In the genomic region with DNA sequence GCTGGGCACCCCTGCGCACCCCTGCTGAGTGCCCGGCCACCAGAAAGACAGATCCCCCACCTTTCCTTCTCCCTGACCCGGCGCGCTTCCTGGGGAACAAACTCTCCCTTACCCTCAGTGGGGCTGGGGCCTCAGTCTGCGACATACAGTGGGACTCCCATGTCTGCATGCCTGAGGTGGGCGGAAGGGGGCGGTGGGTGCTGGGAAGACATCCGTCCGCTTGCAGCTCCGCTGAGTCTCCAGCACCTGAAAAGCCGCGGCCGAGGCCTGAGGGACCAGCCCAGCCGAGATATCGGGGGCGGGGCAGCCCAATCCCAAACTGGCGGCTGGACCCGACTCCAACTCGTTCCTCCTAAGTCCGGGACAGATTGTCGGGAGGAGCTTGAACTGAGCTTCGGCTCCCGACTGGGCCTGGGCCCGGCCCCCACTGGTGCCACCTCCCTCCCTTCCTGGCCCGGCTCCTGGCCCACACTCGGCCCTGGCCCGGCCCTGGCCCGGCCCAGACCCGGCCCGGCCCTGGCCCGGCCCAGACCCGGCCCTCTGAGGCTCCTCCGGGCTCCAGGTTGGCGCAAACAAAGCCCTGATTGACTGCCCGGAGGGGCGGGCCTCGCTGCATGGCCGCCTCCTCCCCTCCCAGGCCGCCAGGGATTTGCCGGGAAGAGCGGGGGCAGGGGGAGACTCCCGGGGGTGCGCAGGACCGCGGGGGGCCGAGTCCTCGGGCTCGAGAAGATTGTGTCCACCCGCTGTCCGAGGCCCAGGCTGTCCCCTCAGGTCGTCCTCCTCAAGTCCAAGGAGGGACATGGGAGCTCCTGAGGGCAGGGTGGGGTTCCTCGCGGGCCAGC, we compare ENCODE assay signal across 8 cellular contexts. TPM values are rescaled to one million over a fixed set of nuclear protein-coding genes. Genes with fewer than 3 reads are reported as not detected.
DNase-seq lines count a peak whose midpoint lies in the region; ATAC-seq and TF ChIP-seq lines count a peak whose summit lies in the region.

No MANE protein-coding gene starts in this region.

- TF ChIP-seq POLR2A in testis (IDR thresholded peaks at IDR 0.05), result no peak

- DNase-seq in AG09309 (ENCODE audit: low read depth) (peak; percentile 27), HS-27A (ENCODE audit: low read depth) (peak; percentile 19), epithelial cell of proximal tubule (ENCODE audit: low read depth) (no peak), testis (peak; percentile 49)
- DNase-seq in activated CD8-positive, alpha-beta memory T cell treated with anti-CD3 and anti-CD28 coated beads, Interleukin-2, amount 10 ng/mL, durations not matched to agents 7 days and 5 days, result no peak

- intact Hi-C loops in testis (cut with DNase I; ENCODE audit: low total_unique reads), result no loop called here

- H3K9me3 ChIP-seq in mesodermal cell (ENCODE audit: control insufficient read depth, low read length) (no peaks in the 10 kb centered on the region), testis (no peaks in the 10 kb centered on the region)

- H3K4me3 Mint-ChIP-seq in activated CD8-positive, alpha-beta memory T cell treated with anti-CD3 and anti-CD28 coated beads, Interleukin-2, amount 10 ng/mL, durations not matched to agents 7 days and 5 days, result peak overlapping the region; percentile 48

- H3K27ac ChIP-seq in mesodermal cell (ENCODE audit: low read depth, low read length, severe bottlenecking) (peak overlapping the region; percentile 73), testis (peak overlapping the region; percentile 80 to 83)

- no peaks in the 10 kb centered on the region for H3K9me3 Mint-ChIP-seq in activated CD8-positive, alpha-beta memory T cell treated with anti-CD3 and anti-CD28 coated beads, Interleukin-2, amount 10 ng/mL, durations not matched to agents 7 days and 5 days (ENCODE audit: low read depth)

- peaks cover 7% of the 10 kb centered on the region for H3K4me1 Mint-ChIP-seq in activated CD8-positive, alpha-beta memory T cell treated with anti-CD3 and anti-CD28 coated beads, Interleukin-2, amount 10 ng/mL, durations not matched to agents 7 days and 5 days

- peak overlapping the region; percentile 67 for H3K4me3 ChIP-seq in AG09309 (ENCODE audit: control insufficient read depth, low read depth, low read length)
- peak overlapping the region; percentile 64 for H3K4me3 ChIP-seq in epithelial cell of proximal tubule (ENCODE audit: low read depth, low read length)
- peak overlapping the region; percentile 50 for H3K4me3 ChIP-seq in mesodermal cell (ENCODE audit: extremely low read depth, insufficient read depth, low read length, poor library complexity, severe bottlenecking)
- peak overlapping the region; percentile 26 to 56 for H3K4me3 ChIP-seq in testis

- WGBS in mesodermal cell (ENCODE audit: insufficient coverage in 2 of 2), 2 experiments, result 0% methylated on average over 4 to 17 of the region's 54 CpGs
- WGBS in testis, 2 donors, result 0% methylated on average over 4 of the region's 54 CpGs; no CpG with 5 or more reads in 1 of the 2 donors

- H3K27ac Mint-ChIP-seq in activated CD8-positive, alpha-beta memory T cell treated with anti-CD3 and anti-CD28 coated beads, Interleukin-2, amount 10 ng/mL, durations not matched to agents 7 days and 5 days, result no peak overlapping the region

- H3K36me3 ChIP-seq in mesodermal cell (ENCODE audit: control insufficient read depth, insufficient read depth, low read length), result no peaks in the 10 kb centered on the region
- no peaks in the 10 kb centered on the region for H3K36me3 ChIP-seq in testis (ENCODE audit: low read depth, missing control alignments)

- no peaks in the 10 kb centered on the region for H3K36me3 Mint-ChIP-seq in activated CD8-positive, alpha-beta memory T cell treated with anti-CD3 and anti-CD28 coated beads, Interleukin-2, amount 10 ng/mL, durations not matched to agents 7 days and 5 days

- TF ChIP-seq CTCF in AG09309 (IDR thresholded peaks at IDR 0.05; ENCODE audit: control insufficient read depth, insufficient read depth, low read depth, low read length, missing control alignments) (no peak), epithelial cell of proximal tubule (conservative IDR thresholded peaks at IDR 0.05; ENCODE audit: low read depth, low read length) (no peak), testis (IDR thresholded peaks at IDR 0.05) (no peak)

- CTCF ChIA-PET in activated CD8-positive, alpha-beta memory T cell treated with anti-CD3 and anti-CD28 coated beads, Interleukin-2, amount 10 ng/mL, durations not matched to agents 7 days and 5 days (lab: Charles Lee), result interaction anchor here (1.4 kb wide), 1 partner anchor 124 kb away, joined by 4 read pairs; no protein-coding TSS in a partner anchor

- peaks cover 2% of the 10 kb centered on the region for H3K4me1 ChIP-seq in mesodermal cell (ENCODE audit: control insufficient read depth, insufficient read depth, low read length, poor library complexity, severe bottlenecking)
- H3K4me1 ChIP-seq in testis, result no peaks in the 10 kb centered on the region

- H3K27me3 Mint-ChIP-seq in activated CD8-positive, alpha-beta memory T cell treated with anti-CD3 and anti-CD28 coated beads, Interleukin-2, amount 10 ng/mL, durations not matched to agents 7 days and 5 days, result peaks cover 46% of the 10 kb centered on the region

- no peaks in the 10 kb centered on the region for H3K27me3 ChIP-seq in testis

- ATAC-seq in activated CD8-positive, alpha-beta memory T cell treated with anti-CD3 and anti-CD28 coated beads, Interleukin-2, amount 10 ng/mL, durations not matched to agents 7 days and 5 days, result peak; percentile 16
- ATAC-seq in GM19397 (IDR thresholded peaks at IDR 0.05; ENCODE audit: unreplicated experiment), result no peak
- no peak for ATAC-seq in HG02798 (IDR thresholded peaks at IDR 0.05; ENCODE audit: poor library complexity, unreplicated experiment)

RNA-seq across cellular contexts. Expression of a gene that starts 0.9 kb away (rescaled TPM):
- under 1 TPM in 1 of 2 experiments, not detected in 1; 0.12 TPM for total RNA-seq in activated CD8-positive, alpha-beta memory T cell treated with anti-CD3 and anti-CD28 coated beads, Interleukin-2, amount 10 ng/mL, durations not matched to agents 7 days and 5 days
- 5.3 and 5.4 TPM in 2 replicates for total RNA-seq in epithelial cell of proximal tubule
- 15.5 TPM for polyA plus RNA-seq in mesodermal cell (2013, experiment 1 of 2)
- polyA plus RNA-seq in mesodermal cell (2013, experiment 2 of 2), result 14.6 TPM
- 1 to 10 TPM; 2.6 to 3.2 TPM for total RNA-seq in testis
- 6.7 TPM for polyA plus RNA-seq in testis (ENCODE audit: insufficient read depth, low read depth, low replicate concordance)

Comparison
In these comparisons a context has a peak if more than half of its experiments do, and no peak if none do; other contexts are left out.
1. DNase-seq: peak in AG09309 (single experiment), HS-27A (single experiment) and testis (single experiment); none in activated CD8-positive, alpha-beta memory T cell treated with anti-CD3 and anti-CD28 coated beads, Interleukin-2, amount 10 ng/mL, durations not matched to agents 7 days and 5 days (single experiment) and epithelial cell of proximal tubule (single experiment).
2. Peak in every context shown above with its lines, with median percentiles within 50 percentile points of each other: H3K4me3 ChIP-seq.